ENCODE assay signal across 26 cellular contexts in genomic region chr14:105467942-105468471, GRCh38. TPM values are rescaled to one million over a fixed set of nuclear protein-coding genes. Genes with fewer than 3 reads are reported as not detected.
DNase-seq lines count a peak whose midpoint lies in the region; ATAC-seq and TF ChIP-seq lines count a peak whose summit lies in the region.
"Had no signal": no experiment of that assay in that cellular context is flagged by ENCODE, and none has a peak within 500 bp of the region (broad histone marks: within the 10 kb centered on the region; RNA-seq: fewer than 3 reads in every experiment).

No MANE protein-coding gene starts in this region.

- ATAC-seq in sciatic nerve (peak; percentile 1), HG02678 (IDR thresholded peaks at IDR 0.05; ENCODE audit: unreplicated experiment) (no peak)
- no peak for ATAC-seq in activated T-helper 17 cell treated with anti-CD3 and anti-CD28 coated beads, Interleukin-2, amount 50 U/mL, for 72 hours (replicated peaks)
- ATAC-seq: left colon; stimulated activated naive CD8-positive, alpha-beta T cell treated with anti-CD3 and anti-CD28 coated beads, Interleukin-15, amount 100 ng/mL, for 72 hours had no signal

- peaks cover 4% of the 10 kb centered on the region for H3K36me3 Mint-ChIP-seq in activated T-helper 17 cell treated with anti-CD3 and anti-CD28 coated beads, Interleukin-2, amount 50 U/mL, for 72 hours (ENCODE audit: low read depth)

- peaks cover 91% of the 10 kb centered on the region for H4K20me1 ChIP-seq in BLaER1

- H3K27ac Mint-ChIP-seq in activated T-helper 17 cell treated with anti-CD3 and anti-CD28 coated beads, Interleukin-2, amount 50 U/mL, for 72 hours: no peak overlapping the region
- H3K27ac Mint-ChIP-seq: activated naive CD8-positive, alpha-beta T cell treated with anti-CD3 and anti-CD28 coated beads for 36 hours; CD14-positive monocyte; progenitor cell of endocrine pancreas had no signal

- H3K9ac ChIP-seq in BLaER1: 0 out of 2 replicates have a peak overlapping the region, but pooled peaks have one; percentile 16

- no peaks in the 10 kb centered on the region for H3K4me1 Mint-ChIP-seq in activated T-helper 17 cell treated with anti-CD3 and anti-CD28 coated beads, Interleukin-2, amount 50 U/mL, for 72 hours
- H3K4me1 Mint-ChIP-seq: activated naive CD8-positive, alpha-beta T cell treated with anti-CD3 and anti-CD28 coated beads for 36 hours; CD14-positive monocyte; central memory CD8-positive, alpha-beta T cell; stimulated activated naive CD8-positive, alpha-beta T cell treated with anti-CD3 and anti-CD28 coated beads, Interleukin-15, amount 100 ng/mL, for 72 hours had no signal

- H3K4me2 ChIP-seq in BLaER1: peak overlapping the region; percentile 100

- H3K4me3 ChIP-seq in BLaER1: no peak overlapping the region
- H3K4me3 ChIP-seq in coronary artery: no peak overlapping the region
- H3K4me3 ChIP-seq: HAP-1, skin epidermis, upper lobe of left lung had no signal

- DNase-seq in HT-29 (ENCODE audit: low spot score): peak; percentile 10
- no peak for DNase-seq in coronary artery (ENCODE audit: low spot score)
- DNase-seq in sciatic nerve (ENCODE audit: low spot score): no peak
- DNase-seq in NCI-H2029 (lab: John Stamatoyannopoulos, UW): no peak
- no peak for DNase-seq in NCI-H187 (lab: John Stamatoyannopoulos, UW)
- DNase-seq: activated effector memory CD4-positive, alpha-beta T cell treated with anti-CD3 and anti-CD28 coated beads, Interleukin-2, amount 50 U/mL, for 16 hours; activated naive CD8-positive, alpha-beta T cell treated with anti-CD3 and anti-CD28 coated beads for 36 hours; activated T-cell treated with anti-CD3 and anti-CD28 coated beads for 4 hours; KBM-7; left colon; NCI-H1105; NCI-H2081; NCI-H226; NCI-H748 treated with DMSO at 0.1 percent for 48 hours; stimulated activated CD8-positive, alpha-beta memory T cell treated with anti-CD3 and anti-CD28 coated beads, Interleukin-4, amount 100 ng/mL, for 48 hours; stimulated activated naive CD8-positive, alpha-beta T cell treated with anti-CD3 and anti-CD28 coated beads, Interleukin-15, amount 100 ng/mL, for 72 hours; upper lobe of left lung had no signal

- no peaks in the 10 kb centered on the region for H3K9me3 Mint-ChIP-seq in activated T-helper 17 cell treated with anti-CD3 and anti-CD28 coated beads, Interleukin-2, amount 50 U/mL, for 72 hours
- H3K9me3 Mint-ChIP-seq: activated naive CD8-positive, alpha-beta T cell treated with anti-CD3 and anti-CD28 coated beads for 36 hours; CD14-positive monocyte; central memory CD8-positive, alpha-beta T cell; stimulated activated naive CD8-positive, alpha-beta T cell treated with anti-CD3 and anti-CD28 coated beads, Interleukin-15, amount 100 ng/mL, for 72 hours had no signal

- no peaks in the 10 kb centered on the region for H3K9me3 ChIP-seq in BLaER1
- H3K9me3 ChIP-seq: HAP-1, upper lobe of left lung had no signal

- H3K27me3 ChIP-seq in BLaER1: no peaks in the 10 kb centered on the region
- H3K27me3 ChIP-seq: upper lobe of left lung had no signal

- peaks cover 64% of the 10 kb centered on the region for H3K36me3 ChIP-seq in BLaER1

- H3K4me3 Mint-ChIP-seq in activated T-helper 17 cell treated with anti-CD3 and anti-CD28 coated beads, Interleukin-2, amount 50 U/mL, for 72 hours: no peak overlapping the region
- H3K4me3 Mint-ChIP-seq: activated naive CD8-positive, alpha-beta T cell treated with anti-CD3 and anti-CD28 coated beads for 36 hours; CD14-positive monocyte; central memory CD8-positive, alpha-beta T cell; stimulated activated naive CD8-positive, alpha-beta T cell treated with anti-CD3 and anti-CD28 coated beads, Interleukin-15, amount 100 ng/mL, for 72 hours had no signal

- no peaks in the 10 kb centered on the region for H3K27me3 Mint-ChIP-seq in activated T-helper 17 cell treated with anti-CD3 and anti-CD28 coated beads, Interleukin-2, amount 50 U/mL, for 72 hours
- H3K27me3 Mint-ChIP-seq: activated naive CD8-positive, alpha-beta T cell treated with anti-CD3 and anti-CD28 coated beads for 36 hours; central memory CD8-positive, alpha-beta T cell; progenitor cell of endocrine pancreas; stimulated activated naive CD8-positive, alpha-beta T cell treated with anti-CD3 and anti-CD28 coated beads, Interleukin-15, amount 100 ng/mL, for 72 hours had no signal

- peaks cover 64% of the 10 kb centered on the region for H3K4me1 ChIP-seq in BLaER1
- H3K4me1 ChIP-seq: HAP-1 had no signal

- H3K27ac ChIP-seq in BLaER1 (no peak overlapping the region), coronary artery (peak overlapping the region; percentile 79 to 96)

- intact Hi-C loops in sciatic nerve (cut with DNase I): no loop called here

- no peak for TF ChIP-seq CTCF in coronary artery (IDR thresholded peaks at IDR 0.05)

RNA-seq across cellular contexts. Expression of gene CRIP2, which starts 6.6 kb away (rescaled TPM):
- 267 and 274 TPM in 2 replicates for total RNA-seq in HT-29 (2014; rRNA removed; shearing (Covaris generic))
- total RNA-seq in sciatic nerve: 172 TPM
- 1 to 10 TPM in 1 of 2 donors, under 1 TPM in 1; 0.97 to 2.2 TPM for total RNA-seq in activated T-helper 17 cell treated with anti-CD3 and anti-CD28 coated beads, Interleukin-2, amount 50 U/mL, for 72 hours

RNA-seq across cellular contexts. Expression of gene CRIP1, which starts 18.7 kb away (rescaled TPM):
- total RNA-seq in HT-29 (2014; rRNA removed; shearing (Covaris generic)): 667 and 791 TPM in 2 replicates
- 112 TPM for total RNA-seq in sciatic nerve
- total RNA-seq in activated T-helper 17 cell treated with anti-CD3 and anti-CD28 coated beads, Interleukin-2, amount 50 U/mL, for 72 hours: 100 to 1,000 TPM; 271 to 358 TPM
- total RNA-seq: MCF 10A had no signal

RNA-seq across cellular contexts. Expression of gene TEDC1, which starts 23.0 kb away (rescaled TPM):
- 112 and 140 TPM in 2 replicates for total RNA-seq in HT-29 (2014; rRNA removed; shearing (Covaris generic))
- 14.1 TPM for total RNA-seq in sciatic nerve
- total RNA-seq in activated T-helper 17 cell treated with anti-CD3 and anti-CD28 coated beads, Interleukin-2, amount 50 U/mL, for 72 hours: 10 to 100 TPM; 23.3 to 39.1 TPM

RNA-seq across cellular contexts. Expression of gene MTA1, which starts 48.4 kb away (rescaled TPM):
- 120 and 136 TPM in 2 replicates for total RNA-seq in HT-29 (2014; rRNA removed; shearing (Covaris generic))
- 95.2 TPM for total RNA-seq in sciatic nerve
- total RNA-seq in activated T-helper 17 cell treated with anti-CD3 and anti-CD28 coated beads, Interleukin-2, amount 50 U/mL, for 72 hours: 100 to 1,000 TPM in 1 of 2 donors, 10 to 100 TPM in 1; 99.4 to 144 TPM

RNA-seq across cellular contexts. Expression of gene TMEM121, which starts 58.4 kb away (rescaled TPM):
- total RNA-seq in HT-29 (2014; rRNA removed; shearing (Covaris generic)): 0.31 and 0.65 TPM in 2 replicates
- 8.7 TPM for total RNA-seq in sciatic nerve
- 10 to 100 TPM in 1 of 2 donors, 1 to 10 TPM in 1; 2.5 to 12.3 TPM for total RNA-seq in activated T-helper 17 cell treated with anti-CD3 and anti-CD28 coated beads, Interleukin-2, amount 50 U/mL, for 72 hours

Comparison
In these comparisons a context has a peak if more than half of its experiments do, and no peak if none do; other contexts are left out.
1. RNA of gene CRIP2, which starts 6.6 kb away (total RNA-seq): 267 to 274 TPM in HT-29 and 172 TPM in sciatic nerve (single experiment); 0.97 to 2.2 TPM in activated T-helper 17 cell treated with anti-CD3 and anti-CD28 coated beads, Interleukin-2, amount 50 U/mL, for 72 hours; every median in the first group is over 10 times any median in the second.